In genomic region chr5:66144074-66144798, GRCh38 we compare ENCODE assay signal across 1 cellular context.
TF ChIP-seq lines count a peak whose summit lies in the region.

TSS of gene SREK1 (plus strand) at chr5:66144300. CDS start at chr5:66144377, 77 bp downstream.

TF ChIP-seq in K562, 482 proteins besides CTCF, POLR2A, EP300 and RAD21 (continued from another document and continues in another):
- peak; percentile 58 for TF ChIP-seq ZBTB12 (CRISPR knock-in tag; IDR thresholded peaks at IDR 0.05)
- TF ChIP-seq ZNF431 (CRISPR knock-in tag; IDR thresholded peaks at IDR 0.05) = 0 out of 2 replicates have a peak, but pooled peaks have one; percentile 48
- TF ChIP-seq RFX1 (IDR thresholded peaks at IDR 0.05) = peak; percentile 96
- no peak for TF ChIP-seq U2AF2 (optimal IDR thresholded peaks at IDR 0.05; ENCODE audit: low read depth, low read length)
- TF ChIP-seq TCF15 (CRISPR knock-in tag; IDR thresholded peaks at IDR 0.05) = no peak
- TF ChIP-seq KAT2B (IDR thresholded peaks at IDR 0.05; ENCODE audit: low read depth, low read length) = no peak
- peak; percentile 79; the same call in 1 of the 2 replicates for TF ChIP-seq FOXJ2 (tag; IDR thresholded peaks at IDR 0.05)
- TF ChIP-seq NKRF (IDR thresholded peaks at IDR 0.05; ENCODE audit: borderline replicate concordance) = no peak
- TF ChIP-seq GABPB2 (CRISPR knock-in tag; conservative IDR thresholded peaks at IDR 0.05) = no peak
- TF ChIP-seq ZNF75A (CRISPR knock-in tag; IDR thresholded peaks at IDR 0.05) = no peak
- TF ChIP-seq ZNF24 (IDR thresholded peaks at IDR 0.05) = 0 out of 2 replicates have a peak, but pooled peaks have one; percentile 49
- no peak for TF ChIP-seq ZBTB26 (CRISPR knock-in tag; IDR thresholded peaks at IDR 0.05)
- no peak for TF ChIP-seq ZNF134 (CRISPR knock-in tag; conservative IDR thresholded peaks at IDR 0.05)
- TF ChIP-seq EHMT2 (IDR thresholded peaks at IDR 0.05) = no peak
- TF ChIP-seq ZNF280A (IDR thresholded peaks at IDR 0.05; ENCODE audit: low read depth, partially characterized antibody) = no peak
- peak; percentile 83 for TF ChIP-seq RB1 (IDR thresholded peaks at IDR 0.05; ENCODE audit: low read depth)
- peak; percentile 55; the same call in 1 of the 2 replicates for TF ChIP-seq KAT7 (CRISPR knock-in tag; IDR thresholded peaks at IDR 0.05; ENCODE audit: borderline replicate concordance)
- peak; percentile 96 for TF ChIP-seq SUPT5H (IDR thresholded peaks at IDR 0.05)
- TF ChIP-seq ETV6 (IDR thresholded peaks at IDR 0.05; ENCODE audit: borderline replicate concordance in 1 of 2, low read depth in 2 of 2, low read length in 1 of 2) = no peak
- 0 out of 2 replicates have a peak, but pooled peaks have one; percentile 58 for TF ChIP-seq ETV6 (CRISPR knock-in tag; IDR thresholded peaks at IDR 0.05; ENCODE audit: borderline replicate concordance)
- TF ChIP-seq PHB2 (IDR thresholded peaks at IDR 0.05; ENCODE audit: low read depth) = no peak
- no peak for TF ChIP-seq ZSCAN32 (CRISPR knock-in tag; IDR thresholded peaks at IDR 0.05)
- TF ChIP-seq ZC3H4 (CRISPR knock-in tag; IDR thresholded peaks at IDR 0.05; ENCODE audit: borderline replicate concordance) = no peak
- TF ChIP-seq ASH1L (IDR thresholded peaks at IDR 0.05; ENCODE audit: borderline replicate concordance, low read depth, partially characterized antibody) = no peak
- TF ChIP-seq PPARD (CRISPR knock-in tag; IDR thresholded peaks at IDR 0.05) = no peak
- no peak for TF ChIP-seq HDAC6 (IDR thresholded peaks at IDR 0.05; ENCODE audit: low read depth, low read length)
- no peak; the same call in 1 of the 2 replicates for TF ChIP-seq CREB3 (tag; conservative IDR thresholded peaks at IDR 0.05; ENCODE audit: low read depth)
- TF ChIP-seq ZKSCAN3 (CRISPR knock-in tag; IDR thresholded peaks at IDR 0.05) = no peak
- no peak for TF ChIP-seq THRA (IDR thresholded peaks at IDR 0.05)
- no peak for TF ChIP-seq ZNF175 (CRISPR knock-in tag; IDR thresholded peaks at IDR 0.05; ENCODE audit: low read depth)
- TF ChIP-seq FOXM1 (IDR thresholded peaks at IDR 0.05; ENCODE audit: low read depth) = no peak
- TF ChIP-seq FOXM1 (CRISPR knock-in tag; IDR thresholded peaks at IDR 0.05; ENCODE audit: low read depth) = peak; percentile 70; the same call in 1 of the 2 replicates
- no peak for TF ChIP-seq JUNB (CRISPR knock-in tag; conservative IDR thresholded peaks at IDR 0.05)
- TF ChIP-seq FOXP4 (CRISPR knock-in tag; IDR thresholded peaks at IDR 0.05; ENCODE audit: borderline replicate concordance) = no peak
- peak; percentile 19; the same call in 1 of the 2 replicates for TF ChIP-seq REST (CRISPR knock-in tag; IDR thresholded peaks at IDR 0.05; ENCODE audit: low read depth)
- TF ChIP-seq ZNF655 (CRISPR knock-in tag; IDR thresholded peaks at IDR 0.05) = no peak
- no peak; the same call in 1 of the 2 replicates for TF ChIP-seq MITF (IDR thresholded peaks at IDR 0.05)
- TF ChIP-seq NCOA6 (IDR thresholded peaks at IDR 0.05) = no peak
- TF ChIP-seq PBX2 (CRISPR knock-in tag; IDR thresholded peaks at IDR 0.05; ENCODE audit: low read depth) = no peak
- TF ChIP-seq PBX2 (tag; conservative IDR thresholded peaks at IDR 0.05; ENCODE audit: low read depth) = no peak
- TF ChIP-seq ZC3H11A (IDR thresholded peaks at IDR 0.05; ENCODE audit: low read depth, low read length) = 0 out of 2 replicates have a peak, but pooled peaks have one; percentile 22
